ENCODE assay signal across 8 cellular contexts in genomic region chr11:37504066-37504611, GRCh38.
A peak's percentile ranks its signal among the peaks of the same experiment; 100 is the strongest.
DNase-seq lines count a peak whose midpoint lies in the region; ATAC-seq lines count a peak whose summit lies in the region.

No MANE protein-coding gene starts in this region.

- peak; percentile 50 for DNase-seq in NOMO-1 treated with dmso at 0.1 percent for 144 hours (lab: John Stamatoyannopoulos, UW; ENCODE audit: unreplicated experiment)
- peak; percentile 8 for DNase-seq in hepatic stellate cell (ENCODE audit: low spot score)
- no peak for DNase-seq in DMS79 treated with DMSO at 0.1 percent for 48 hours (lab: John Stamatoyannopoulos, UW)
- DNase-seq in NCI-H146 (lab: John Stamatoyannopoulos, UW): no peak
- no peak for DNase-seq in GOT3 (lab: John Stamatoyannopoulos, UW)
- DNase-seq in activated T-cell treated with anti-CD3 and anti-CD28 coated beads for 4 hours: no peak

- ATAC-seq in GM19035 (IDR thresholded peaks at IDR 0.05; ENCODE audit: unreplicated experiment) (peak; percentile 91), HG02884 (IDR thresholded peaks at IDR 0.05; ENCODE audit: unreplicated experiment) (peak; percentile 88)

Comparison
In these comparisons a context has a peak if more than half of its experiments do, and no peak if none do; other contexts are left out.
1. DNase-seq: peak in NOMO-1 treated with dmso at 0.1 percent for 144 hours (single experiment) and hepatic stellate cell (single experiment); none in DMS79 treated with DMSO at 0.1 percent for 48 hours (single experiment), NCI-H146 (single experiment), GOT3 (single experiment) and activated T-cell treated with anti-CD3 and anti-CD28 coated beads for 4 hours (single experiment).